In genomic region chr7:97623333-97623732, GRCh38 we compare ENCODE assay signal across 15 cellular contexts.
DNase-seq lines count a peak whose midpoint lies in the region; ATAC-seq and TF ChIP-seq lines count a peak whose summit lies in the region.
"Had no signal": no experiment of that assay in that cellular context is flagged by ENCODE, and none has a peak within 500 bp of the region (broad histone marks: within the 10 kb centered on the region; RNA-seq: fewer than 3 reads in every experiment).

No MANE protein-coding gene starts in this region.

- no peaks in the 10 kb centered on the region for H3K27me3 Mint-ChIP-seq in osteocyte (ENCODE audit: unreplicated experiment)
- H3K27me3 Mint-ChIP-seq: CD4-positive, alpha-beta T cell had no signal

- no peak overlapping the region for H3K27ac Mint-ChIP-seq in osteocyte (ENCODE audit: unreplicated experiment)
- H3K27ac Mint-ChIP-seq: CD4-positive, alpha-beta T cell had no signal

- H3K36me3 Mint-ChIP-seq in osteocyte (ENCODE audit: unreplicated experiment), result no peaks in the 10 kb centered on the region

- no peak overlapping the region for H3K4me3 Mint-ChIP-seq in osteocyte (ENCODE audit: unreplicated experiment)
- H3K4me3 Mint-ChIP-seq: CD4-positive, alpha-beta T cell had no signal

- DNase-seq in OCI-M1 (lab: John Stamatoyannopoulos, UW), result peak; percentile 50
- no peak for DNase-seq in cerebellar nuclear complex (lab: John Stamatoyannopoulos, UW)
- DNase-seq in putamen (ENCODE audit: low spot score), result no peak
- no peak for DNase-seq in osteocyte (ENCODE audit: extremely low spot score, unreplicated experiment)
- no peak for DNase-seq in stimulated activated naive CD4-positive, alpha-beta T cell treated with Interleukin-2 at 50 U/mL for 16 hours (lab: John Stamatoyannopoulos, UW)
- DNase-seq: activated CD8-positive, alpha-beta memory T cell treated with anti-CD3 and anti-CD28 coated beads, Interleukin-2, amount 50 U/mL, for 4 hours; amygdala; CD4-positive, alpha-beta T cell; lower lobe of right lung; NCI-H1694 treated with DMSO at 0.1 percent for 48 hours; occipital lobe; T-helper 2 cell had no signal

- ATAC-seq in GM18870 (IDR thresholded peaks at IDR 0.05; ENCODE audit: unreplicated experiment), result peak; percentile 98
- ATAC-seq in GM21528 (IDR thresholded peaks at IDR 0.05; ENCODE audit: low FRiP score, unreplicated experiment), result peak; percentile 92
- peak; percentile 95 for ATAC-seq in HG03066 (IDR thresholded peaks at IDR 0.05; ENCODE audit: low read depth, unreplicated experiment)
- ATAC-seq: lower lobe of right lung had no signal

- peaks cover 4% of the 10 kb centered on the region for H3K9me3 Mint-ChIP-seq in osteocyte (ENCODE audit: unreplicated experiment)

- no peak for TF ChIP-seq CTCF in osteocyte (IDR thresholded peaks at IDR 0.05)

- no peaks in the 10 kb centered on the region for H3K4me1 Mint-ChIP-seq in osteocyte (ENCODE audit: unreplicated experiment)
